8 cellular contexts compared by ENCODE assay signal in the genomic region with DNA sequence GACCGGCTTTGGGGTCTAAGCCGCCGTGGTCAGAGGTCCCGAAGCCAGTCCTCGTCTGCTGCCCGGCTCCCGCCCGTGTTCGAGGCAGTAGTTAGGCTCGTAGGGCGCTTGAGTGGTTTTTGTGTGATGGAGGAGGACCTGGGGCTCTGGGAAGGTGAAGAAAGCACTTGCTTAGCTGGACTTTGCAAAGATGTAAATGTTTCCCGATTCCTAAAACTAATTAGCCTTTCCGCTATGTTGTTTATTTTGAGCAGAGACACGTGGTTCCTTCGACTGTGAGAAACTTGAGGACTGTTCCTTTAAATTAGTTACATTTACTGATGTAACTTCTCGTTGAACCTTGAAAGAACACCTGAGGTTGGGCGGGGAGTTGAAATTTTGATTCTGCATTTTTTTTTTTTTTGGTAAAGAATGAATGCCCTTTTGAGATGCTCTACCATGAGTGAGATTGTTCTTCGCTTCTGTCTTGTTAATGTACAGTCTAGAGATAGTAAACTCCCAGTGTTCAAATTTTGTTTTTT. TPM values are rescaled to one million over a fixed set of nuclear protein-coding genes. Genes with fewer than 3 reads are reported as not detected.
DNase-seq lines count a peak whose midpoint lies in the region; ATAC-seq and TF ChIP-seq lines count a peak whose summit lies in the region.

No MANE protein-coding gene starts in this region.

- no peak overlapping the region for H2AFZ ChIP-seq in OCI-LY1 (ENCODE audit: low read length)

- H3K27ac Mint-ChIP-seq in activated CD4-positive, alpha-beta T cell treated with anti-CD3 and anti-CD28 coated beads for 36 hours, result peak overlapping the region; percentile 95
- peak overlapping the region; percentile 98 for H3K27ac Mint-ChIP-seq in mesothelial cell of epicardium

- H3K36me3 ChIP-seq in OCI-LY1 (ENCODE audit: insufficient read depth, low read length) (peaks cover 9% of the 10 kb centered on the region; the same call in 1 of the 2 replicates), colonic mucosa (no peaks in the 10 kb centered on the region)

- H3K4me3 Mint-ChIP-seq in activated CD4-positive, alpha-beta T cell treated with anti-CD3 and anti-CD28 coated beads for 36 hours, result peak overlapping the region; percentile 73
- H3K4me3 Mint-ChIP-seq in mesothelial cell of epicardium, result peak overlapping the region; percentile 93

- H3K4me1 ChIP-seq in OCI-LY1 (ENCODE audit: insufficient read depth, low read length, severe bottlenecking) (peaks cover 36% of the 10 kb centered on the region), colonic mucosa (no peaks in the 10 kb centered on the region)

- H3F3A ChIP-seq in OCI-LY1 (ENCODE audit: insufficient read depth, low read length), result no peaks in the 10 kb centered on the region

- H3K27me3 Mint-ChIP-seq in activated CD4-positive, alpha-beta T cell treated with anti-CD3 and anti-CD28 coated beads for 36 hours, result no peaks in the 10 kb centered on the region
- no peaks in the 10 kb centered on the region for H3K27me3 Mint-ChIP-seq in mesothelial cell of epicardium (ENCODE audit: low read depth)

- H3K4me3 ChIP-seq in OCI-LY1 (ENCODE audit: low read depth, low read length, poor library complexity, severe bottlenecking) (peak overlapping the region; percentile 82), colonic mucosa (peak overlapping the region; percentile 70)

- H3K9me2 ChIP-seq in OCI-LY1 (ENCODE audit: low read depth, low read length), result no peaks in the 10 kb centered on the region

- no peaks in the 10 kb centered on the region for H3K27me3 ChIP-seq in OCI-LY1 (ENCODE audit: insufficient read depth, low read length)
- no peaks in the 10 kb centered on the region for H3K27me3 ChIP-seq in colonic mucosa

- H3K9me3 ChIP-seq in OCI-LY1 (ENCODE audit: low read length) (peaks cover 12% of the 10 kb centered on the region), colonic mucosa (no peaks in the 10 kb centered on the region)

- ATAC-seq in activated CD4-positive, alpha-beta T cell treated with anti-CD3 and anti-CD28 coated beads for 36 hours, result peak; percentile 21
- peak; percentile 9 for ATAC-seq in HG02938 (IDR thresholded peaks at IDR 0.05; ENCODE audit: unreplicated experiment)
- ATAC-seq in HG02610 (IDR thresholded peaks at IDR 0.05; ENCODE audit: unreplicated experiment), result no peak

- CTCF ChIA-PET in activated CD4-positive, alpha-beta T cell treated with anti-CD3 and anti-CD28 coated beads for 36 hours (lab: Charles Lee), result interaction anchor here (0.6 to 1.4 kb wide), 7 partner anchors 8 to 252 kb away, joined by 3 to 4 read pairs (median 3); a partner anchor contains a TSS

- H3K79me2 ChIP-seq in OCI-LY1 (ENCODE audit: insufficient read depth, low read length), result peaks cover 49% of the 10 kb centered on the region

- H3K4me1 Mint-ChIP-seq in activated CD4-positive, alpha-beta T cell treated with anti-CD3 and anti-CD28 coated beads for 36 hours, result peaks cover 56% of the 10 kb centered on the region
- peaks cover 33% of the 10 kb centered on the region for H3K4me1 Mint-ChIP-seq in mesothelial cell of epicardium

- H3K9me3 Mint-ChIP-seq in activated CD4-positive, alpha-beta T cell treated with anti-CD3 and anti-CD28 coated beads for 36 hours (ENCODE audit: low read depth), result no peaks in the 10 kb centered on the region
- H3K9me3 Mint-ChIP-seq in mesothelial cell of epicardium, result peaks cover 13% of the 10 kb centered on the region

- intact Hi-C loops in activated CD4-positive, alpha-beta T cell treated with anti-CD3 and anti-CD28 coated beads for 36 hours (cut with DNase I, micrococcal nuclease), result loop anchor here (1.0 to 10.0 kb wide), 7 partner anchors 38 to 165 kb away; a partner anchor contains a TSS
- intact Hi-C loops in colonic mucosa (cut with DNase I), result loop anchor here (5.0 kb wide), 2 partner anchors 95 to 165 kb away; a partner anchor contains a TSS

- H3K36me3 Mint-ChIP-seq in activated CD4-positive, alpha-beta T cell treated with anti-CD3 and anti-CD28 coated beads for 36 hours (ENCODE audit: low read depth), result peaks cover 7% of the 10 kb centered on the region
- H3K36me3 Mint-ChIP-seq in mesothelial cell of epicardium, result peaks cover 7% of the 10 kb centered on the region

- H3K9ac ChIP-seq in OCI-LY1 (ENCODE audit: low read length) (peak overlapping the region; percentile 82), colonic mucosa (ENCODE audit: low read depth in 2 of 2, low read length in 2 of 2) (peak overlapping the region; percentile 93)

- DNase-seq in activated CD4-positive, alpha-beta T cell treated with anti-CD3 and anti-CD28 coated beads for 36 hours, result peak; percentile 28
- DNase-seq in activated CD4-positive, alpha-beta T cell treated with anti-CD3 and anti-CD28 coated beads for 48 hours, result no peak
- DNase-seq in colonic mucosa, result no peak
- DNase-seq in mesothelial cell of epicardium (ENCODE audit: low spot score in 2 of 2, unreplicated experiment in 2 of 2), result peak in 1 of 2 experiments; percentile 28
- no peak for DNase-seq in stimulated activated CD8-positive, alpha-beta memory T cell treated with anti-CD3 and anti-CD28 coated beads, Interleukin-4, amount 100 ng/mL, for 48 hours

- H3K27ac ChIP-seq in OCI-LY1 (ENCODE audit: low read depth, low read length, poor library complexity, severe bottlenecking) (peak overlapping the region; percentile 85), colonic mucosa (peak overlapping the region; percentile 92)

- TF ChIP-seq CTCF in OCI-LY1 (IDR thresholded peaks at IDR 0.05; ENCODE audit: low read length) (no peak), colonic mucosa (IDR thresholded peaks at IDR 0.05) (no peak), mesothelial cell of epicardium (IDR thresholded peaks at IDR 0.05; ENCODE audit: unreplicated experiment) (no peak)

- POLR2A ChIA-PET in activated CD4-positive, alpha-beta T cell treated with anti-CD3 and anti-CD28 coated beads for 36 hours (lab: Charles Lee), result interaction anchor here (0.6 to 1.5 kb wide), 4 partner anchors 38 to 164 kb away, joined by 3 to 8 read pairs (median 4); a partner anchor contains a TSS

- no peaks in the 10 kb centered on the region for H4K20me1 ChIP-seq in OCI-LY1 (ENCODE audit: insufficient read depth, low read length)

- H3K4me2 ChIP-seq in OCI-LY1 (ENCODE audit: low read length), result peak overlapping the region; percentile 97

RNA-seq across cellular contexts. Expression of a gene that starts 33.9 kb away (rescaled TPM):
- total RNA-seq in activated CD4-positive, alpha-beta T cell treated with anti-CD3 and anti-CD28 coated beads for 36 hours, result 10 to 100 TPM; 18.2 to 22.2 TPM
- total RNA-seq in colonic mucosa, result 10 to 100 TPM; 41.8 to 61.8 TPM
- 18.9 to 21.3 TPM (median 19.7 TPM) in 3 replicates for total RNA-seq in mesothelial cell of epicardium
